Comparison of ENCODE assay signal across 1 cellular context in genomic region chr2:38907743-38908562, GRCh38.
TF ChIP-seq lines count a peak whose summit lies in the region.

No MANE protein-coding gene starts in this region.

TF ChIP-seq in HepG2, 621 proteins besides CTCF, POLR2A, EP300 and RAD21 (continued from another document and continues in another):
- TF ChIP-seq ARID3A (IDR thresholded peaks at IDR 0.05; ENCODE audit: low read depth, low read length) (peak; percentile 57; the same call in 1 of the 2 replicates), RCOR2 (CRISPR knock-in tag; IDR thresholded peaks at IDR 0.05) (peak; percentile 94), ZNF121 (CRISPR knock-in tag; IDR thresholded peaks at IDR 0.05) (peak; percentile 99), MEIS1 (CRISPR knock-in tag; IDR thresholded peaks at IDR 0.05; ENCODE audit: borderline replicate concordance) (peak; percentile 57; the same call in 1 of the 2 replicates), TCF7L2 (IDR thresholded peaks at IDR 0.05; ENCODE audit: low read depth, low read length) (no peak), ZBED4 (CRISPR knock-in tag; IDR thresholded peaks at IDR 0.05; ENCODE audit: borderline replicate concordance) (0 out of 2 replicates have a peak, but pooled peaks have one; percentile 37), ZBTB4 (CRISPR knock-in tag; IDR thresholded peaks at IDR 0.05; ENCODE audit: borderline replicate concordance) (no peak), RARA (CRISPR knock-in tag; IDR thresholded peaks at IDR 0.05) (peak; percentile 83), SAP130 (CRISPR knock-in tag; IDR thresholded peaks at IDR 0.05; ENCODE audit: low read depth) (peak; percentile 74), ZBTB3 (CRISPR knock-in tag; IDR thresholded peaks at IDR 0.05; ENCODE audit: borderline replicate concordance, low read depth) (peak; percentile 90; the same call in 1 of the 2 replicates), ZNF614 (CRISPR knock-in tag; IDR thresholded peaks at IDR 0.05; ENCODE audit: borderline replicate concordance) (peak; percentile 63; the same call in 1 of the 2 replicates), ZSCAN29 (CRISPR knock-in tag; conservative IDR thresholded peaks at IDR 0.05) (peak; percentile 8; the same call in 1 of the 2 replicates), BRCA1 (CRISPR knock-in tag; IDR thresholded peaks at IDR 0.05) (no peak), ZEB1 (IDR thresholded peaks at IDR 0.05; ENCODE audit: insufficient replicate concordance, low read depth) (peak; percentile 24), ZBTB43 (CRISPR knock-in tag; conservative IDR thresholded peaks at IDR 0.05) (0 out of 2 replicates have a peak, but pooled peaks have one; percentile 32), SP5 (CRISPR knock-in tag; IDR thresholded peaks at IDR 0.05; ENCODE audit: borderline replicate concordance, low read depth) (peak; percentile 88), DDIT3 (CRISPR knock-in tag; IDR thresholded peaks at IDR 0.05) (no peak), RARG (CRISPR knock-in tag; IDR thresholded peaks at IDR 0.05; ENCODE audit: low read depth) (no peak), ELF4 (CRISPR knock-in tag; IDR thresholded peaks at IDR 0.05; ENCODE audit: borderline replicate concordance) (no peak), ZNF280D (CRISPR knock-in tag; IDR thresholded peaks at IDR 0.05) (0 out of 2 replicates have a peak, but pooled peaks have one; percentile 55), KDM1A (CRISPR knock-in tag; IDR thresholded peaks at IDR 0.05) (peak; percentile 88), THAP11 (CRISPR knock-in tag; IDR thresholded peaks at IDR 0.05) (0 out of 2 replicates have a peak, but pooled peaks have one; percentile 29), SOX5 (CRISPR knock-in tag; IDR thresholded peaks at IDR 0.05; ENCODE audit: borderline replicate concordance) (peak; percentile 94), PHF21A (CRISPR knock-in tag; IDR thresholded peaks at IDR 0.05) (peak; percentile 85), ISL2 (CRISPR knock-in tag; IDR thresholded peaks at IDR 0.05) (peak; percentile 77), ZMYM3 (CRISPR knock-in tag; IDR thresholded peaks at IDR 0.05) (peak; percentile 97), IRF2 (CRISPR knock-in tag; IDR thresholded peaks at IDR 0.05) (0 out of 2 replicates have a peak, but pooled peaks have one; percentile 21), ZNF362 (CRISPR knock-in tag; IDR thresholded peaks at IDR 0.05; ENCODE audit: borderline replicate concordance) (peak; percentile 98), ZNF292 (CRISPR knock-in tag; IDR thresholded peaks at IDR 0.05; ENCODE audit: borderline replicate concordance, low read depth) (peak; percentile 76), RFX3 (CRISPR knock-in tag; IDR thresholded peaks at IDR 0.05) (no peak), PITX1 (CRISPR knock-in tag; IDR thresholded peaks at IDR 0.05) (peak; percentile 28; the same call in 1 of the 2 replicates), MAFG (CRISPR knock-in tag; IDR thresholded peaks at IDR 0.05) (no peak), TBX2 (CRISPR knock-in tag; IDR thresholded peaks at IDR 0.05; ENCODE audit: borderline replicate concordance) (peak; percentile 76; the same call in 1 of the 2 replicates), HIC2 (CRISPR knock-in tag; IDR thresholded peaks at IDR 0.05; ENCODE audit: low read depth) (peak; percentile 83), FOXA3 (CRISPR knock-in tag; IDR thresholded peaks at IDR 0.05) (peak; percentile 86)
